Comparison of ENCODE assay signal across 8 cellular contexts in the genomic region with DNA sequence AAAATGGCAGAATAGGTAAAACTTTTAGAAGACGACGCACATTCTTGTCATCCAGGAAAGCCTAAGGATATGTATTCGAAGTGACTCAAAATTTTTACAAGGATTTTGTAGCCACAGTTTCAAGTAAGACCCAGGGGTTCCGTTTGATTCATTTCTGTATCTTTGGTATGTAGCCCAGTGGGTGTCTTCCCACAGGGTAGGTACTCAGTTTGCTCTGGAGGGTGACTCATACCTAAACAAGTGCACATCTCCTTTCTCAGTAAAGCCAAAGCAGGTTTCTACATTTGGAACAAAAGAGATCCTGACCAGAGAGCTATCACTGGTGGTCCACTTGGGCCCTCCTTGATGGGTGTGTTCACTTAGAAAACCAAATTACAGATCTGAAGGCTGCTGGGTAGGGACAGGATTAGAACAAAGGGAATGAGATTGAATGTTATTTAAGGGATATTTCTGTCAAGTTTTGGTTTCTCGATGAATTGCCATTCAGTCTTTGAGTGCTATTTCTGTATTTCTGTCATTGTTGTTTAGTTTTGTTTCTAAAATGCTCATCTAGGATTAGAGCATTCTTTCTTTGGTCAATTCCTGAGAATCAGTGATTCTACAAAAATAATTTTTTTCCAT. TPM values are rescaled to one million over a fixed set of nuclear protein-coding genes. Genes with fewer than 3 reads are reported as not detected.
DNase-seq lines count a peak whose midpoint lies in the region; ATAC-seq, FAIRE-seq and TF ChIP-seq lines count a peak whose summit lies in the region.

No MANE protein-coding gene starts in this region.

- H3K4me3 ChIP-seq in AG09309 (ENCODE audit: control insufficient read depth, low read depth, low read length) (no peak overlapping the region), endodermal cell (ENCODE audit: low read length) (no peak overlapping the region), spleen (no peak overlapping the region)

- TF ChIP-seq CTCF in AG09309 (IDR thresholded peaks at IDR 0.05; ENCODE audit: control insufficient read depth, insufficient read depth, low read depth, low read length, missing control alignments) (no peak), endodermal cell (conservative IDR thresholded peaks at IDR 0.05) (no peak), spleen (IDR thresholded peaks at IDR 0.05 in 8 of 11, conservative IDR thresholded peaks at IDR 0.05 in 3 of 11) (no peak)

- H3K4me1 ChIP-seq in endodermal cell (ENCODE audit: control insufficient read depth, insufficient read depth, low read length) (no peaks in the 10 kb centered on the region), spleen (peaks cover 0 to 3% (median 0%) of the 10 kb centered on the region in 6 donors)

- H3K9me3 Mint-ChIP-seq in endodermal cell = no peaks in the 10 kb centered on the region

- FAIRE-seq in GM19239 (lab: Jason Lieb, UNC) = no peak

- H3K9ac ChIP-seq in endodermal cell (ENCODE audit: extremely low read depth, low read length, poor library complexity, severe bottlenecking) = no peak overlapping the region

- intact Hi-C loops in spleen (cut with DNase I; ENCODE audit: low total_unique reads) = no loop called here

- H3K36me3 ChIP-seq in endodermal cell (ENCODE audit: control insufficient read depth, insufficient read depth, low read length) = peaks cover 3% of the 10 kb centered on the region
- no peaks in the 10 kb centered on the region for H3K36me3 ChIP-seq in spleen

- no peak overlapping the region for H3K4me3 Mint-ChIP-seq in endodermal cell

- H3K9me3 ChIP-seq in endodermal cell (ENCODE audit: control insufficient read depth, low read length) = no peaks in the 10 kb centered on the region
- no peaks in the 10 kb centered on the region for H3K9me3 ChIP-seq in spleen

- peak; percentile 99 for ATAC-seq in GM21367 (IDR thresholded peaks at IDR 0.05; ENCODE audit: unreplicated experiment)
- ATAC-seq in HG03558 (IDR thresholded peaks at IDR 0.05; ENCODE audit: extremely low read depth, unreplicated experiment) = peak; percentile 96

- H3K27ac ChIP-seq in endodermal cell (ENCODE audit: low read depth, low read length) (no peak overlapping the region), spleen (peak overlapping the region in 5 of 8 donors; percentile 39 to 67 (median 55))

- H3K4me1 Mint-ChIP-seq in endodermal cell = peaks cover 39% of the 10 kb centered on the region

- TF ChIP-seq POLR2A in spleen (IDR thresholded peaks at IDR 0.05) = no peak

- no peaks in the 10 kb centered on the region for H3K27me3 Mint-ChIP-seq in endodermal cell (ENCODE audit: insufficient read depth)

- 57 to 77% methylated on average over 1 to 5 of the region's 5 CpGs for WGBS in endodermal cell (ENCODE audit: insufficient coverage in 1 of 2, insufficient read length in 1 of 2), 2 experiments
- 55 to 85% (median 76%) methylated on average over 5 of the region's 5 CpGs for WGBS in spleen, 5 donors

- peak overlapping the region; percentile 88 for H3K27ac Mint-ChIP-seq in endodermal cell

- H3K27me3 ChIP-seq in endodermal cell (ENCODE audit: control insufficient read depth, insufficient read depth, low read length, poor library complexity, severe bottlenecking) (no peaks in the 10 kb centered on the region), spleen (replicated peaks in 1 of 7) (peaks cover 0 to 22% (median 0%) of the 10 kb centered on the region in 7 donors)

- peaks cover 11% of the 10 kb centered on the region for H3K36me3 Mint-ChIP-seq in endodermal cell (ENCODE audit: low read depth)

- DNase-seq in AG09309 (ENCODE audit: low read depth) = peak; percentile 59
- peak; percentile 58 for DNase-seq in endodermal cell
- DNase-seq in spleen = no peak
- no peak for DNase-seq in NCI-H1417 treated with DMSO at 0.1 percent for 48 hours (lab: John Stamatoyannopoulos, UW)
- no peak for DNase-seq in NCI-H2029 (lab: John Stamatoyannopoulos, UW)
- no peak for DNase-seq in GM19239 (ENCODE audit: insufficient read length, low spot score)

RNA-seq across cellular contexts. Expression of a gene that starts 56.1 kb away (rescaled TPM):
- 100 to 1,000 TPM in 1 of 2 donors, 10 to 100 TPM in 1; 81.6 to 179 TPM for total RNA-seq in endodermal cell
- polyA plus RNA-seq in endodermal cell (2013, experiment 1 of 2) = 83.8 TPM
- polyA plus RNA-seq in endodermal cell (2013, experiment 2 of 2) = 85.8 TPM
- 100 to 1,000 TPM in 6 of 7 donors, 10 to 100 TPM in 1; 82.0 to 159 (median 120) TPM for total RNA-seq in spleen
- polyA plus RNA-seq in spleen = 10 to 100 TPM; 20.3 to 57.0 (median 23.7) TPM

Comparison
In these comparisons a context has a peak if more than half of its experiments do, and no peak if none do; other contexts are left out.
1. DNase-seq: peak in AG09309 (single experiment) and endodermal cell (single experiment); none in spleen (single experiment), NCI-H1417 treated with DMSO at 0.1 percent for 48 hours (single experiment), NCI-H2029 (single experiment) and GM19239 (single experiment).